In the genomic region with DNA sequence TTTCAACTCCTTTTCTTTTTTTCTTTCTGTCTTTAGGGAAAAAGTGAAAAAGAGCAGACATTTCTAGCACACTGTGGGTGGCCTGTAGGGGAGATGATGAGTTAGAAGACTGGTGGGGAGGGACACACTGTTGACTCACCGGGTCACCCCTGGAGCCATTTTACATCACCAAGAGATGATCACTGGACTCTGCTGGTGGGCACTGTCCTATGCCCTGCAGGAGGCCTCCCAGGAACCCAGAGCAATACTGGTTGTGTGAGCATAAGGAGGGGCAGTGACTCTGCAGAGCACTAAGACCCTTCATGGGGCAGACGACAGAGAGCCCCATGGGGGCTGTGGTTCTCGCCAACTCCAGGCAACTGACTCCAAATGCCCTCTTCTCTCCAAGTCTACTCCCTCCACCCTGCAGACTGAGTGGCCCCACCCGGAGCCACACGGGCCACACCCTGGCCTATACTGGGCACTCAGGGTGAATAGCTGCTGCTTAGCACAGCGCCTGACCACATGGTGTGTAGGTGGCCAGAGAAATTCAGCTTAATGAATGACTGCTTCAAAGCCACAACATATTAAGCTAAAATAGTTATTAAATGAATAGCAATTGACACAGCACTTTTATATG, we compare ENCODE assay signal across 9 cellular contexts.
"Had no signal": no experiment of that assay in that cellular context is flagged by ENCODE, and none has a peak within 500 bp of the region (broad histone marks: within the 10 kb centered on the region; RNA-seq: fewer than 3 reads in every experiment).

No MANE protein-coding gene starts in this region.

- H3K4me3 ChIP-seq: body of pancreas, testis, uterus had no signal

- H3K36me3 ChIP-seq: uterus had no signal

- H3K4me1 ChIP-seq: uterus had no signal

- H3K27me3 ChIP-seq: testis had no signal

- H3K9me3 ChIP-seq: body of pancreas, testis, uterus had no signal

- H3K27ac ChIP-seq: body of pancreas, testis had no signal

- DNase-seq: activated effector memory CD4-positive, alpha-beta T cell treated with Interleukin-2 at 50 U/mL for 16 hours; activated T-cell treated with anti-CD3 and anti-CD28 coated beads, Interleukin-2, amount 50 U/mL, for 24 hours; body of pancreas; effector memory CD8-positive, alpha-beta T cell; hippocampal formation; stimulated activated CD4-positive, alpha-beta T cell treated with anti-CD3 and anti-CD28 coated beads, Interleukin-4, amount 100 ng/mL, for 4 hours; stimulated activated naive CD8-positive, alpha-beta T cell treated with anti-CD3 and anti-CD28 coated beads, Interleukin-15, amount 100 ng/mL, for 72 hours; testis; uterus had no signal
